20 cellular contexts compared by ENCODE assay signal in the genomic region with DNA sequence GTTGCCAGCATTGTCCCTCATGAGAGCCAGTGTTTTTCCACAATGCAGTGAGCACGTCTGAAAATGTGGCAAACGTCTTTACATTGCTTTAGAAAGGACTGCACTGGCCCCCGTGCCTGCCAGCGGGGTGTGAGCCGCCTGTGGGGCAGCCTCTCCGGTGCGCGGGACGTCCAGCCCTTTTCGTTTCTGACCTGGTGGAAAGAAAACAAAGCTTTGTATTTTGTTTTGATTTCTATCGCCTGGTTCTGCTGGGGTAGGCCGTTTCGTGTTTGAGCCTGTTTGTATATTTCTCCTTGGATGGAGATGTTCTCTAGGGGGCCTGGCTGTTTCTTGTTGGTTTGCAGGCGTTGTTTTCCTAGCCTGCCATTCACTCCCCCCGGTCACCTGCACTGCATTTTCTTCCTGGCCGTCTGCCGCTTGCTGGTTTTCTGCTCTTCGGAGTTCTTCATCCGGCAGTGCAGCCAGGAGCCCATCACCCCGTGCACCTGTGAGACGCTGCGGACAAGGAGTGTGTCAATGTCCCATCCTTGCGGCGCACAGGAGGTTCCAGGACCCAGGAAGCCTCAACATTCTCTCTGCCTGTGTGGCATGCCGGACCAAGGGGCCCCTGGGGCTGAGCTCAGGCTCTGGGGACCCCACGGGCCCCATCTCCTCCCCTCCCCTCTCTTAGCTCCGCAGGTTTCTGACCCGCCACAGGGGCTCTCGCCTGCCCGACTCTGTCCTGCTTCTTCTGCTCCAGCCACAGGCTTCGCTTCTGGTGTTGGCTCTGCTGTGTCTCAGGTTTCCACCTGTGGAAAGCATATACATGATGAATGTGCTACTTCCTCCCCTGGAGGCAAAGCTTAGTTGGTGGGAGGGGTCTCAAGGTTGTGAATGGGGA.
DNase-seq lines count a peak whose midpoint lies in the region; TF ChIP-seq lines count a peak whose summit lies in the region.
"Had no signal": no experiment of that assay in that cellular context is flagged by ENCODE, and none has a peak within 500 bp of the region (broad histone marks: within the 10 kb centered on the region; RNA-seq: fewer than 3 reads in every experiment).

No MANE protein-coding gene starts in this region.

- H3K4me1 Mint-ChIP-seq in glutamatergic neuron (ENCODE audit: low read depth, unreplicated experiment) = peaks cover 12% of the 10 kb centered on the region
- peaks cover 74% of the 10 kb centered on the region for H3K4me1 Mint-ChIP-seq in neural progenitor cell
- H3K4me1 Mint-ChIP-seq: activated naive CD4-positive, alpha-beta T cell treated with anti-CD3 and anti-CD28 coated beads, Interleukin-2, amount 50 U/mL, for 24 hours had no signal

- DNase-seq in DMS79 treated with DMSO at 0.1 percent for 48 hours (lab: John Stamatoyannopoulos, UW) = peak; percentile 36
- peak; percentile 59 for DNase-seq in RPMI8226
- no peak for DNase-seq in glutamatergic neuron
- DNase-seq in neural progenitor cell (ENCODE audit: low spot score) = peak; percentile 56
- no peak for DNase-seq in NCI-H345 (lab: John Stamatoyannopoulos, UW)
- DNase-seq in activated effector memory CD4-positive, alpha-beta T cell treated with Interleukin-2 at 50 U/mL for 16 hours = no peak
- DNase-seq in SKM-1 treated with dmso at 0.1 percent for 144 hours (lab: John Stamatoyannopoulos, UW; ENCODE audit: unreplicated experiment) = no peak
- no peak for DNase-seq in suprapubic skin (ENCODE audit: low spot score in 2 of 2)
- DNase-seq: activated CD8-positive, alpha-beta memory T cell treated with anti-CD3 and anti-CD28 coated beads for 24 hours; activated T-cell treated with anti-CD3 and anti-CD28 coated beads, Interleukin-2, amount 50 U/mL, for 48 hours; effector memory CD4-positive, alpha-beta T cell; Karpas-422; NCI-H1930; ovary; right lobe of liver; SK-N-SH; stimulated activated CD4-positive, alpha-beta T cell treated with anti-CD3 and anti-CD28 coated beads, Interleukin-15, amount 100 ng/mL, for 24 hours had no signal

- H3K27ac Mint-ChIP-seq in glutamatergic neuron (ENCODE audit: unreplicated experiment) (no peak overlapping the region), neural progenitor cell (peak overlapping the region; percentile 72)
- H3K27ac Mint-ChIP-seq: activated naive CD4-positive, alpha-beta T cell treated with anti-CD3 and anti-CD28 coated beads, Interleukin-2, amount 50 U/mL, for 24 hours had no signal

- WGBS in suprapubic skin = 26% methylated on average over 27 of the region's 31 CpGs

- H3K9ac ChIP-seq in neural progenitor cell = no peak overlapping the region
- H3K9ac ChIP-seq: SK-N-SH had no signal

- H3K9me3 ChIP-seq in neural progenitor cell (ENCODE audit: low read depth) = no peaks in the 10 kb centered on the region
- no peaks in the 10 kb centered on the region for H3K9me3 ChIP-seq in suprapubic skin
- H3K9me3 ChIP-seq: ascending aorta, ovary, right lobe of liver, SK-N-SH had no signal

- peak overlapping the region; percentile 66 for H3K4me2 ChIP-seq in neural progenitor cell
- H3K4me2 ChIP-seq: SK-N-SH had no signal

- TF ChIP-seq EP300 in suprapubic skin (IDR thresholded peaks at IDR 0.05) = no peak

- H4K20me1 ChIP-seq in neural progenitor cell (ENCODE audit: low read depth) = no peaks in the 10 kb centered on the region

- TF ChIP-seq POLR2A in suprapubic skin (IDR thresholded peaks at IDR 0.05) = no peak

- H3K9me3 Mint-ChIP-seq in glutamatergic neuron (ENCODE audit: unreplicated experiment) = peaks cover 1% of the 10 kb centered on the region
- H3K9me3 Mint-ChIP-seq in neural progenitor cell = peaks cover 7% of the 10 kb centered on the region
- H3K9me3 Mint-ChIP-seq: activated naive CD4-positive, alpha-beta T cell treated with anti-CD3 and anti-CD28 coated beads, Interleukin-2, amount 50 U/mL, for 24 hours had no signal

- peaks cover 9% of the 10 kb centered on the region for H3F3A ChIP-seq in neural progenitor cell (ENCODE audit: low read depth)

- H2AFZ ChIP-seq in neural progenitor cell (replicated peaks) = no peak overlapping the region

- H3K79me2 ChIP-seq in neural progenitor cell (ENCODE audit: low read depth) = no peaks in the 10 kb centered on the region

- TF ChIP-seq CTCF in glutamatergic neuron (IDR thresholded peaks at IDR 0.05; ENCODE audit: partially characterized antibody, unreplicated experiment) (no peak), neural progenitor cell (IDR thresholded peaks at IDR 0.05) (no peak), suprapubic skin (IDR thresholded peaks at IDR 0.05) (no peak)

- H3K27me3 Mint-ChIP-seq in glutamatergic neuron (ENCODE audit: unreplicated experiment) (peaks cover 15% of the 10 kb centered on the region), neural progenitor cell (ENCODE audit: insufficient read depth, low read depth) (peaks cover 4% of the 10 kb centered on the region)

- H3K4me1 ChIP-seq in neural progenitor cell (peaks cover 29% of the 10 kb centered on the region), suprapubic skin (no peaks in the 10 kb centered on the region)
- H3K4me1 ChIP-seq: ascending aorta, right lobe of liver had no signal

- H3K36me3 ChIP-seq in neural progenitor cell = no peaks in the 10 kb centered on the region
- no peaks in the 10 kb centered on the region for H3K36me3 ChIP-seq in suprapubic skin
- H3K36me3 ChIP-seq: ascending aorta, ovary, right lobe of liver had no signal

- H3K4me3 ChIP-seq in neural progenitor cell = peak overlapping the region; percentile 31
- H3K4me3 ChIP-seq in suprapubic skin = no peak overlapping the region
- H3K4me3 ChIP-seq: ascending aorta, lung, ovary, right lobe of liver had no signal

- peak overlapping the region; percentile 53 for H3K4me3 Mint-ChIP-seq in glutamatergic neuron (ENCODE audit: unreplicated experiment)
- H3K4me3 Mint-ChIP-seq in neural progenitor cell = peak overlapping the region; percentile 73
- H3K4me3 Mint-ChIP-seq: activated naive CD4-positive, alpha-beta T cell treated with anti-CD3 and anti-CD28 coated beads, Interleukin-2, amount 50 U/mL, for 24 hours had no signal

- H3K27ac ChIP-seq in neural progenitor cell (no peak overlapping the region), suprapubic skin (no peak overlapping the region)
- H3K27ac ChIP-seq: ascending aorta, ovary, right lobe of liver had no signal

- no peaks in the 10 kb centered on the region for H3K36me3 Mint-ChIP-seq in glutamatergic neuron (ENCODE audit: unreplicated experiment)
- H3K36me3 Mint-ChIP-seq in neural progenitor cell = no peaks in the 10 kb centered on the region
- H3K36me3 Mint-ChIP-seq: activated naive CD4-positive, alpha-beta T cell treated with anti-CD3 and anti-CD28 coated beads, Interleukin-2, amount 50 U/mL, for 24 hours had no signal

- peaks cover 9% of the 10 kb centered on the region for H3K27me3 ChIP-seq in neural progenitor cell
- H3K27me3 ChIP-seq in suprapubic skin = peaks cover 46% of the 10 kb centered on the region
- H3K27me3 ChIP-seq: ascending aorta, ovary, right lobe of liver had no signal

Comparison
In these comparisons a context has a peak if more than half of its experiments do, and no peak if none do; other contexts are left out.
1. DNase-seq: peak in DMS79 treated with DMSO at 0.1 percent for 48 hours (single experiment), RPMI8226 (single experiment) and neural progenitor cell (single experiment); none in glutamatergic neuron (single experiment), NCI-H345 (single experiment), activated effector memory CD4-positive, alpha-beta T cell treated with Interleukin-2 at 50 U/mL for 16 hours (single experiment), SKM-1 treated with dmso at 0.1 percent for 144 hours (single experiment) and suprapubic skin (0 of 2).